ENCODE assay signal across 9 cellular contexts in genomic region chr17:73309727-73310555, GRCh38. TPM values are rescaled to one million over a fixed set of nuclear protein-coding genes. Genes with fewer than 3 reads are reported as not detected.
A peak's percentile ranks its signal among the peaks of the same experiment; 100 is the strongest.
DNase-seq lines count a peak whose midpoint lies in the region; ATAC-seq and TF ChIP-seq lines count a peak whose summit lies in the region.
"Had no signal": no experiment of that assay in that cellular context is flagged by ENCODE, and none has a peak within 500 bp of the region (broad histone marks: within the 10 kb centered on the region; RNA-seq: fewer than 3 reads in every experiment).

No MANE protein-coding gene starts in this region.

- peak overlapping the region; percentile 78 for H3K4me2 ChIP-seq in DOHH2 (ENCODE audit: low read length)

- no peaks in the 10 kb centered on the region for H3F3A ChIP-seq in DOHH2 (ENCODE audit: control insufficient read depth, insufficient read depth)

- peak overlapping the region; percentile 64 for H3K4me3 ChIP-seq in DOHH2 (ENCODE audit: low read length)
- peak overlapping the region; percentile 99 for H3K4me3 ChIP-seq in NT2/D1 (ENCODE audit: insufficient read length, low read depth)
- peak overlapping the region; percentile 95 to 97 for H3K4me3 ChIP-seq in muscle layer of duodenum (ENCODE audit: low read depth in 1 of 2, low read length in 2 of 2)

- H3K9ac ChIP-seq in NT2/D1 (ENCODE audit: insufficient read length, low read depth), result peak overlapping the region; percentile 96

- DNase-seq in NT2/D1 (ENCODE audit: low read depth, low spot score), result no peak
- DNase-seq in dermis blood vessel endothelial cell, result peak; percentile 26
- DNase-seq in NCI-H524 treated with DMSO at 0.1 percent for 48 hours (lab: John Stamatoyannopoulos, UW), result no peak
- DNase-seq in activated effector memory CD4-positive, alpha-beta T cell treated with Interleukin-2 at 50 U/mL for 16 hours, result no peak

- no peaks in the 10 kb centered on the region for H3K9me3 ChIP-seq in DOHH2 (ENCODE audit: control insufficient read depth, insufficient read depth, low read length)
- H3K9me3 ChIP-seq in NT2/D1 (ENCODE audit: insufficient read depth, low read length), result peaks cover 7% of the 10 kb centered on the region; the same call in 1 of the 2 replicates
- H3K9me3 ChIP-seq in muscle layer of duodenum (ENCODE audit: control insufficient read depth in 1 of 2, low read length in 2 of 2), result no peaks in the 10 kb centered on the region

- H4K20me1 ChIP-seq in DOHH2 (ENCODE audit: control insufficient read depth, insufficient read depth, low read depth, low read length), result no peaks in the 10 kb centered on the region

- H3K27me3 ChIP-seq in DOHH2 (ENCODE audit: control insufficient read depth, low read length) (peaks cover 41% of the 10 kb centered on the region), NT2/D1 (ENCODE audit: insufficient read depth, insufficient read length) (no peaks in the 10 kb centered on the region), muscle layer of duodenum (ENCODE audit: low read depth, low read length) (no peaks in the 10 kb centered on the region)

- H3K4me1 ChIP-seq in DOHH2 (ENCODE audit: control insufficient read depth, low read length) (peaks cover 19% of the 10 kb centered on the region), NT2/D1 (ENCODE audit: insufficient read depth, insufficient read length) (peaks cover 32% of the 10 kb centered on the region), muscle layer of duodenum (ENCODE audit: control insufficient read depth in 1 of 2, insufficient read depth in 2 of 2, low read length in 2 of 2) (peaks cover 16 to 44% of the 10 kb centered on the region in 2 donors)

- H3K79me2 ChIP-seq in DOHH2 (ENCODE audit: control insufficient read depth, low read length), result no peaks in the 10 kb centered on the region

- no peak overlapping the region for H3K27ac ChIP-seq in DOHH2 (ENCODE audit: low read depth, low read length)
- peak overlapping the region; percentile 97 for H3K27ac ChIP-seq in muscle layer of duodenum (ENCODE audit: low read length)

- no peaks in the 10 kb centered on the region for H3K9me2 ChIP-seq in DOHH2 (replicated peaks; ENCODE audit: control insufficient read depth, low read length)

- TF ChIP-seq CTCF in DOHH2 (IDR thresholded peaks at IDR 0.05; ENCODE audit: low read depth, low read length, poor library complexity, severe bottlenecking), result no peak

- H3K36me3 ChIP-seq in DOHH2 (ENCODE audit: control insufficient read depth, low read length) (no peaks in the 10 kb centered on the region), NT2/D1 (ENCODE audit: insufficient read depth, insufficient read length, low read length) (peaks cover 16% of the 10 kb centered on the region), muscle layer of duodenum (ENCODE audit: control insufficient read depth in 1 of 2, insufficient read depth in 2 of 2, low read length in 2 of 2) (no peaks in the 10 kb centered on the region)

- no peak for ATAC-seq in GM21447 (IDR thresholded peaks at IDR 0.05; ENCODE audit: unreplicated experiment)
- ATAC-seq in HG03565 (IDR thresholded peaks at IDR 0.05; ENCODE audit: unreplicated experiment), result no peak

RNA-seq across cellular contexts. Expression of gene CDC42EP4, which starts 1.9 kb away (rescaled TPM):
- 13.8 and 16.3 TPM in 2 replicates for total RNA-seq in dermis blood vessel endothelial cell

RNA-seq across cellular contexts. Expression of gene CPSF4L, which starts 48.3 kb away (rescaled TPM):
- not detected in 2 replicates for total RNA-seq in dermis blood vessel endothelial cell
- total RNA-seq: NCI-H460 had no signal
